Comparison of ENCODE assay signal across 1 cellular context in genomic region chr6:26957399-26958127, GRCh38.
A peak's percentile ranks its signal among the peaks of the same experiment; 100 is the strongest.
TF ChIP-seq lines count a peak whose summit lies in the region.

No MANE protein-coding gene starts in this region.

TF ChIP-seq in K562, 482 proteins besides CTCF, POLR2A, EP300 and RAD21 (continued from another document):
- TF ChIP-seq MGA (IDR thresholded peaks at IDR 0.05): 0 out of 2 replicates have a peak, but pooled peaks have one; percentile 16
